Comparison of ENCODE assay signal across 23 cellular contexts in the genomic region with DNA sequence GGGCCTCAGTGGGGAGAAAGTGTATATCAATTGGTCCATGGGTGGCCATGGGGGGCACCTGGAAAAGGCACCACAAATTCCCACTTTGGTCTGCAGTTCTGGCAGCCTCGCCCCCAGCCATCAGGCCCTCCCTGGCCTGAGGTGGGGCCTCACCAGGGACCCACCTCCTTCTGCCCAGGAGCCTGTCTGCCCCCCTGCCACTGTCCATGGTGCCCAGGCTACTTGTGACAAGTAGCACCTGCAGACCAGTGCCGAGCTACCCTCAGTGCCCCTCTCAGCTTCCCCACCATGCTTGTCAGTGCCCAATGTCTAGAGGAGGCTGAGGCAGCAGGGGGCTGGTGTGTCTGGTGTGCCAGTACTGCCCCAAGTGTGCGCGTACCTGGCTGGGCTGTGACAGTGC.
DNase-seq lines count a peak whose midpoint lies in the region; ATAC-seq and TF ChIP-seq lines count a peak whose summit lies in the region.
"Had no signal": no experiment of that assay in that cellular context is flagged by ENCODE, and none has a peak within 500 bp of the region (broad histone marks: within the 10 kb centered on the region; RNA-seq: fewer than 3 reads in every experiment).

No MANE protein-coding gene starts in this region.

- TF ChIP-seq EP300 in Ishikawa (IDR thresholded peaks at IDR 0.05; ENCODE audit: borderline replicate concordance) = no peak

- DNase-seq in amygdala (lab: John Stamatoyannopoulos, UW) = no peak
- DNase-seq in COR-L47 (lab: John Stamatoyannopoulos, UW) = no peak
- DNase-seq: 8988T; ACHN; BE2C; C1 segment of cervical spinal cord; Caco-2; Calu3; CD4-positive, alpha-beta memory T cell; CD4-positive, CD25-positive, alpha-beta regulatory T cell; CD8-positive, alpha-beta memory T cell; DMS153; DMS53; DMS79; DND-41; EL; GDM1 had no signal

- peak; percentile 10 for ATAC-seq in esophagus mucosa
- ATAC-seq in stimulated activated memory B cell treated with anti-CD40 and anti-IgM and Interleukin-4, amounts not matched to agents 10 μg/mL and 1 μg/mL and 100 μg/mL, for 72 hours = peak; percentile 31
- ATAC-seq in activated CD4-positive, CD25-positive, alpha-beta regulatory T cell treated with anti-CD3 and anti-CD28 coated beads, Interleukin-2, amount 50 U/mL, for 24 hours = no peak
- ATAC-seq: GM12878 had no signal

- no peak overlapping the region for H3K27ac Mint-ChIP-seq in stimulated activated memory B cell treated with anti-CD40 and anti-IgM and Interleukin-4, amounts not matched to agents 10 μg/mL and 1 μg/mL and 100 μg/mL, for 72 hours
- H3K27ac Mint-ChIP-seq: CD14-positive monocyte; CD4-positive, alpha-beta memory T cell; CD4-positive, CD25-positive, alpha-beta regulatory T cell; CD8-positive, alpha-beta memory T cell had no signal

- H3K9me3 Mint-ChIP-seq in stimulated activated memory B cell treated with anti-CD40 and anti-IgM and Interleukin-4, amounts not matched to agents 10 μg/mL and 1 μg/mL and 100 μg/mL, for 72 hours = peaks cover 6% of the 10 kb centered on the region

- H3K4me3 Mint-ChIP-seq in stimulated activated memory B cell treated with anti-CD40 and anti-IgM and Interleukin-4, amounts not matched to agents 10 μg/mL and 1 μg/mL and 100 μg/mL, for 72 hours = no peak overlapping the region
- H3K4me3 Mint-ChIP-seq: CD14-positive monocyte; CD4-positive, CD25-positive, alpha-beta regulatory T cell; CD8-positive, alpha-beta memory T cell had no signal

- no peaks in the 10 kb centered on the region for H3K36me3 Mint-ChIP-seq in stimulated activated memory B cell treated with anti-CD40 and anti-IgM and Interleukin-4, amounts not matched to agents 10 μg/mL and 1 μg/mL and 100 μg/mL, for 72 hours
- H3K36me3 Mint-ChIP-seq: CD14-positive monocyte; CD4-positive, CD25-positive, alpha-beta regulatory T cell had no signal

- H3K27me3 Mint-ChIP-seq in stimulated activated memory B cell treated with anti-CD40 and anti-IgM and Interleukin-4, amounts not matched to agents 10 μg/mL and 1 μg/mL and 100 μg/mL, for 72 hours = peaks cover 18% of the 10 kb centered on the region

- H3K4me1 Mint-ChIP-seq in stimulated activated memory B cell treated with anti-CD40 and anti-IgM and Interleukin-4, amounts not matched to agents 10 μg/mL and 1 μg/mL and 100 μg/mL, for 72 hours = no peaks in the 10 kb centered on the region
- H3K4me1 Mint-ChIP-seq: CD4-positive, alpha-beta memory T cell; CD4-positive, CD25-positive, alpha-beta regulatory T cell; CD8-positive, alpha-beta memory T cell had no signal

- no peak for TF ChIP-seq RAD21 in Ishikawa (IDR thresholded peaks at IDR 0.05; ENCODE audit: low read depth)

TF ChIP-seq in Ishikawa, 13 proteins besides CTCF, POLR2A, EP300 and RAD21:
- TF ChIP-seq, protein P1, sequence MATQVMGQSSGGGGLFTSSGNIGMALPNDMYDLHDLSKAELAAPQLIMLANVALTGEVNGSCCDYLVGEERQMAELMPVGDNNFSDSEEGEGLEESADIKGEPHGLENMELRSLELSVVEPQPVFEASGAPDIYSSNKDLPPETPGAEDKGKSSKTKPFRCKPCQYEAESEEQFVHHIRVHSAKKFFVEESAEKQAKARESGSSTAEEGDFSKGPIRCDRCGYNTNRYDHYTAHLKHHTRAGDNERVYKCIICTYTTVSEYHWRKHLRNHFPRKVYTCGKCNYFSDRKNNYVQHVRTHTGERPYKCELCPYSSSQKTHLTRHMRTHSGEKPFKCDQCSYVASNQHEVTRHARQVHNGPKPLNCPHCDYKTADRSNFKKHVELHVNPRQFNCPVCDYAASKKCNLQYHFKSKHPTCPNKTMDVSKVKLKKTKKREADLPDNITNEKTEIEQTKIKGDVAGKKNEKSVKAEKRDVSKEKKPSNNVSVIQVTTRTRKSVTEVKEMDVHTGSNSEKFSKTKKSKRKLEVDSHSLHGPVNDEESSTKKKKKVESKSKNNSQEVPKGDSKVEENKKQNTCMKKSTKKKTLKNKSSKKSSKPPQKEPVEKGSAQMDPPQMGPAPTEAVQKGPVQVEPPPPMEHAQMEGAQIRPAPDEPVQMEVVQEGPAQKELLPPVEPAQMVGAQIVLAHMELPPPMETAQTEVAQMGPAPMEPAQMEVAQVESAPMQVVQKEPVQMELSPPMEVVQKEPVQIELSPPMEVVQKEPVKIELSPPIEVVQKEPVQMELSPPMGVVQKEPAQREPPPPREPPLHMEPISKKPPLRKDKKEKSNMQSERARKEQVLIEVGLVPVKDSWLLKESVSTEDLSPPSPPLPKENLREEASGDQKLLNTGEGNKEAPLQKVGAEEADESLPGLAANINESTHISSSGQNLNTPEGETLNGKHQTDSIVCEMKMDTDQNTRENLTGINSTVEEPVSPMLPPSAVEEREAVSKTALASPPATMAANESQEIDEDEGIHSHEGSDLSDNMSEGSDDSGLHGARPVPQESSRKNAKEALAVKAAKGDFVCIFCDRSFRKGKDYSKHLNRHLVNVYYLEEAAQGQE (IDR thresholded peaks at IDR 0.05; ENCODE audit: low read depth) = peak; percentile 46
- TF ChIP-seq FOXM1 (IDR thresholded peaks at IDR 0.05; ENCODE audit: borderline replicate concordance, low read depth) (no peak), TEAD4 (IDR thresholded peaks at IDR 0.05) (no peak)

Comparison
In these comparisons a context has a peak if more than half of its experiments do, and no peak if none do; other contexts are left out.
1. ATAC-seq: peak in esophagus mucosa (single experiment) and stimulated activated memory B cell treated with anti-CD40 and anti-IgM and Interleukin-4, amounts not matched to agents 10 μg/mL and 1 μg/mL and 100 μg/mL, for 72 hours (single experiment); none in activated CD4-positive, CD25-positive, alpha-beta regulatory T cell treated with anti-CD3 and anti-CD28 coated beads, Interleukin-2, amount 50 U/mL, for 24 hours (0 of 2).